ENCODE assay signal across 8 cellular contexts in genomic region chr6:107490568-107491058, GRCh38. TPM values are rescaled to one million over a fixed set of nuclear protein-coding genes. Genes with fewer than 3 reads are reported as not detected.
A peak's percentile ranks its signal among the peaks of the same experiment; 100 is the strongest.
DNase-seq lines count a peak whose midpoint lies in the region; FAIRE-seq and TF ChIP-seq lines count a peak whose summit lies in the region.

No MANE protein-coding gene starts in this region.

- 0 to 3% methylated on average over 6 to 28 of the region's 28 CpGs for WGBS in transverse colon (ENCODE audit: low coverage in 1 of 2), 2 donors

- H3K4me1 ChIP-seq in BLaER1 treated with 17β-estradiol and CSF1 and Interleukin-3, amounts not matched to agents 10 nM and 100 nM, result peaks cover 24 to 52% (median 26%) of the 10 kb centered on the region in 10 experiments; a peak in 19 of 20 replicates
- H3K4me1 ChIP-seq in transverse colon, result peaks cover 7 to 39% (median 25%) of the 10 kb centered on the region in 4 donors

- H3K9ac ChIP-seq in BLaER1 treated with 17β-estradiol and CSF1 and Interleukin-3, amounts not matched to agents 10 nM and 100 nM, result peak overlapping the region; percentile 30 to 69 (median 59); a peak in 19 of 22 replicates

- no peaks in the 10 kb centered on the region for H3K36me3 ChIP-seq in BLaER1 treated with 17β-estradiol and CSF1 and Interleukin-3, amounts not matched to agents 10 nM and 100 nM
- no peaks in the 10 kb centered on the region; the same call in 1 of the 2 replicates for H3K36me3 ChIP-seq in KOPT-K1 (ENCODE audit: insufficient read depth, low read length)
- no peaks in the 10 kb centered on the region for H3K36me3 ChIP-seq in bronchial epithelial cell (ENCODE audit: control insufficient read depth, insufficient read depth, low read length)
- no peaks in the 10 kb centered on the region for H3K36me3 ChIP-seq in transverse colon

- TF ChIP-seq POLR2A in transverse colon (IDR thresholded peaks at IDR 0.05), result no peak

- TF ChIP-seq EP300 in transverse colon (IDR thresholded peaks at IDR 0.05; ENCODE audit: low read depth), result no peak

- H4K20me1 ChIP-seq in BLaER1 treated with 17β-estradiol and CSF1 and Interleukin-3, amounts not matched to agents 10 nM and 100 nM, result peaks cover 0 to 42% (median 26%) of the 10 kb centered on the region in 11 experiments; a peak in 14 of 22 replicates

- 0 out of 22 replicates have a peak overlapping the region, but pooled peaks of 1 of the 11 experiments have one; percentile 23 for H3K27ac ChIP-seq in BLaER1 treated with 17β-estradiol and CSF1 and Interleukin-3, amounts not matched to agents 10 nM and 100 nM
- H3K27ac ChIP-seq in KOPT-K1 (ENCODE audit: low read depth, low read length, poor library complexity, severe bottlenecking), result peak overlapping the region; percentile 58
- H3K27ac ChIP-seq in transverse colon, result peak overlapping the region; percentile 81 to 92 (median 85)

- H3K9me3 ChIP-seq in BLaER1 treated with 17β-estradiol and CSF1 and Interleukin-3, amounts not matched to agents 10 nM and 100 nM (replicated peaks in 1 of 11), result no peaks in the 10 kb centered on the region
- H3K9me3 ChIP-seq in KOPT-K1 (ENCODE audit: insufficient read depth, low read length, poor library complexity, severe bottlenecking) (no peaks in the 10 kb centered on the region), transverse colon (no peaks in the 10 kb centered on the region)

- peak overlapping the region; percentile 86 to 100 (median 98) for H3K4me2 ChIP-seq in BLaER1 treated with 17β-estradiol and CSF1 and Interleukin-3, amounts not matched to agents 10 nM and 100 nM

- in situ Hi-C loops in transverse colon (cut with MboI; ENCODE audit: low pct_ligation_motif_present in 1 of 4, low pct_unique_long_range_greater_than_20kb in 1 of 4, low sequenced_read_pairs in 3 of 4), result loop anchor here in 1 of 4 donors (25.0 kb wide), 1 partner anchor 172 kb away; no protein-coding TSS in a partner anchor

- TF ChIP-seq CTCF in bronchial epithelial cell (IDR thresholded peaks at IDR 0.05; ENCODE audit: insufficient read depth, low read length, severe bottlenecking), result no peak
- TF ChIP-seq CTCF in transverse colon (IDR thresholded peaks at IDR 0.05), result no peak

- H3K27me3 ChIP-seq in BLaER1 treated with 17β-estradiol and CSF1 and Interleukin-3, amounts not matched to agents 10 nM and 100 nM, result peaks cover 91 to 100% (median 99%) of the 10 kb centered on the region in 11 experiments
- H3K27me3 ChIP-seq in bronchial epithelial cell (ENCODE audit: control insufficient read depth, insufficient read depth, low read length) (no peaks in the 10 kb centered on the region), transverse colon (peaks cover 72% of the 10 kb centered on the region)

- FAIRE-seq in bronchial epithelial cell (lab: Jason Lieb, UNC), result no peak

- intact Hi-C loops in transverse colon (cut with DNase I; ENCODE audit: low total_unique reads), result no loop called here

- H3K4me3 ChIP-seq in BLaER1 treated with 17β-estradiol and CSF1 and Interleukin-3, amounts not matched to agents 10 nM and 100 nM, result peak overlapping the region; percentile 59 to 77 (median 70)
- H3K4me3 ChIP-seq in bronchial epithelial cell (ENCODE audit: low read depth, low read length), result peak overlapping the region; percentile 44
- peak overlapping the region; percentile 60 to 80 (median 70) for H3K4me3 ChIP-seq in transverse colon

- DNase-seq in bronchial epithelial cell (ENCODE audit: low read depth), result no peak
- peak; percentile 21 for DNase-seq in medulla oblongata (ENCODE audit: extremely low spot score)
- DNase-seq in transverse colon, result no peak
- no peak for DNase-seq in HUDEP-2 (lab: John Stamatoyannopoulos, UW; ENCODE audit: unreplicated experiment in 76 of 76)
- no peak for DNase-seq in NCI-H82 treated with DMSO at 0.1 percent for 48 hours (lab: John Stamatoyannopoulos, UW; ENCODE audit: unreplicated experiment)
- DNase-seq in cerebellum (ENCODE audit: low spot score), result no peak

RNA-seq across cellular contexts. Expression of gene SOBP, which starts 0.7 kb away (rescaled TPM):
- 0.26 and 0.38 TPM in 2 replicates for total RNA-seq in bronchial epithelial cell
- 10 to 100 TPM in 1 of 4 donors, 1 to 10 TPM in 3; 2.6 to 15.9 (median 4.6) TPM for total RNA-seq in transverse colon
- total RNA-seq in cerebellum, result 30.9 TPM

RNA-seq across cellular contexts. Expression of gene PDSS2, which starts 31.2 kb away (rescaled TPM):
- total RNA-seq in bronchial epithelial cell, result 8.2 and 18.2 TPM in 2 replicates
- total RNA-seq in transverse colon, result 10 to 100 TPM in 3 of 4 donors, 1 to 10 TPM in 1; 3.0 to 32.5 (median 15.6) TPM
- total RNA-seq in cerebellum, result 9.3 TPM
